Comparison of ENCODE assay signal across 1 cellular context in genomic region chr15:90931737-90932659, GRCh38.
TF ChIP-seq lines count a peak whose summit lies in the region.

Gene HDDC3 (minus strand): TSS chr15:90932549. CDS start chr15:90932540, 9 bp downstream.

TF ChIP-seq in K562, 482 proteins besides CTCF, POLR2A, EP300 and RAD21 (continued from another document and continues in another):
- no peak for TF ChIP-seq THAP7 (CRISPR knock-in tag; IDR thresholded peaks at IDR 0.05)
- TF ChIP-seq SETDB1 (IDR thresholded peaks at IDR 0.05; ENCODE audit: low read length) = no peak
- no peak for TF ChIP-seq ATF4 (CRISPR knock-in tag; IDR thresholded peaks at IDR 0.05)
- TF ChIP-seq ZBTB49 (CRISPR knock-in tag; IDR thresholded peaks at IDR 0.05; ENCODE audit: borderline replicate concordance) = no peak
- no peak for TF ChIP-seq SIX5 (IDR thresholded peaks at IDR 0.05; ENCODE audit: borderline replicate concordance in 1 of 2, insufficient read depth in 1 of 2, low read depth in 1 of 2, low read length in 2 of 2)
- no peak for TF ChIP-seq REST (CRISPR knock-in tag; IDR thresholded peaks at IDR 0.05; ENCODE audit: low read depth)
- no peak for TF ChIP-seq MTF1 (CRISPR knock-in tag; IDR thresholded peaks at IDR 0.05; ENCODE audit: borderline replicate concordance)
- peak; percentile 74 for TF ChIP-seq L3MBTL2 (IDR thresholded peaks at IDR 0.05)
- no peak for TF ChIP-seq PRPF4 (IDR thresholded peaks at IDR 0.05; ENCODE audit: insufficient read depth, low read depth, low read length, poor library complexity, severe bottlenecking)
- TF ChIP-seq ETV5 (CRISPR knock-in tag; IDR thresholded peaks at IDR 0.05; ENCODE audit: low read depth) = no peak; the same call in 1 of the 2 replicates
- no peak for TF ChIP-seq CHD4 (IDR thresholded peaks at IDR 0.05; ENCODE audit: insufficient read depth, insufficient replicate concordance, low read depth, low read length, poor library complexity, severe bottlenecking)
- TF ChIP-seq ZNF217 (CRISPR knock-in tag; IDR thresholded peaks at IDR 0.05) = no peak
- no peak for TF ChIP-seq KAT8 (IDR thresholded peaks at IDR 0.05; ENCODE audit: low read depth)
- peak; percentile 32; the same call in 1 of the 2 replicates for TF ChIP-seq MEF2A (IDR thresholded peaks at IDR 0.05; ENCODE audit: control insufficient read depth, low read depth, low read length)
- TF ChIP-seq FOSL1 (tag; conservative IDR thresholded peaks at IDR 0.05) = no peak
- TF ChIP-seq ZNF511 (CRISPR knock-in tag; IDR thresholded peaks at IDR 0.05) = no peak; the same call in 1 of the 2 replicates
- peak; percentile 88 for TF ChIP-seq CREM (IDR thresholded peaks at IDR 0.05; ENCODE audit: low read depth)
- TF ChIP-seq HLTF (IDR thresholded peaks at IDR 0.05) = peak; percentile 49; the same call in 1 of the 2 replicates
- no peak for TF ChIP-seq NFATC3 (IDR thresholded peaks at IDR 0.05)
- TF ChIP-seq TOE1 (IDR thresholded peaks at IDR 0.05; ENCODE audit: borderline replicate concordance) = peak; percentile 29; the same call in 1 of the 2 replicates
- TF ChIP-seq TOE1 (CRISPR knock-in tag; IDR thresholded peaks at IDR 0.05; ENCODE audit: borderline replicate concordance, low read depth) = no peak; the same call in 1 of the 2 replicates
- TF ChIP-seq POLR2B (IDR thresholded peaks at IDR 0.05; ENCODE audit: low read depth, partially characterized antibody) = peak; percentile 81
- TF ChIP-seq TEAD1 (CRISPR knock-in tag; IDR thresholded peaks at IDR 0.05) = peak; percentile 4 to 70; a peak in 2 of 4 replicates
- no peak for TF ChIP-seq MTA2 (IDR thresholded peaks at IDR 0.05; ENCODE audit: low read depth)
- peak; percentile 82; the same call in 1 of the 2 replicates for TF ChIP-seq AFF4 (CRISPR knock-in tag; IDR thresholded peaks at IDR 0.05)
- TF ChIP-seq MGA (IDR thresholded peaks at IDR 0.05) = peak; percentile 41; the same call in 1 of the 2 replicates
- peak; percentile 8; the same call in 1 of the 2 replicates for TF ChIP-seq ELF2 (CRISPR knock-in tag; IDR thresholded peaks at IDR 0.05)
- TF ChIP-seq ZBTB26 (CRISPR knock-in tag; IDR thresholded peaks at IDR 0.05) = 0 out of 2 replicates have a peak, but pooled peaks have one; percentile 63
